In genomic region chr11:45765107-45765668, GRCh38 we compare ENCODE assay signal across 1 cellular context.
TF ChIP-seq lines count a peak whose summit lies in the region.

No MANE protein-coding gene starts in this region.

TF ChIP-seq in HepG2, 621 proteins besides CTCF, POLR2A, EP300 and RAD21 (continued from another document):
- no peak for TF ChIP-seq ZBTB2 (CRISPR knock-in tag; IDR thresholded peaks at IDR 0.05; ENCODE audit: low read depth)
- no peak for TF ChIP-seq HOXA9 (CRISPR knock-in tag; IDR thresholded peaks at IDR 0.05; ENCODE audit: borderline replicate concordance)
- TF ChIP-seq TAF1 (CRISPR knock-in tag; IDR thresholded peaks at IDR 0.05) = no peak
- TF ChIP-seq SNRNP70 (IDR thresholded peaks at IDR 0.05; ENCODE audit: low read depth, low read length) = no peak
- no peak for TF ChIP-seq ZNF30 (CRISPR knock-in tag; IDR thresholded peaks at IDR 0.05)
- peak; percentile 49; the same call in 1 of the 2 replicates for TF ChIP-seq CEBPB (IDR thresholded peaks at IDR 0.05; ENCODE audit: borderline replicate concordance, low read depth, low read length)
